ENCODE assay signal across 8 cellular contexts in genomic region chr22:41576877-41577276, GRCh38. TPM values are rescaled to one million over a fixed set of nuclear protein-coding genes. Genes with fewer than 3 reads are reported as not detected.
DNase-seq lines count a peak whose midpoint lies in the region; ATAC-seq and TF ChIP-seq lines count a peak whose summit lies in the region.

No MANE protein-coding gene starts in this region.

- peaks cover 15% of the 10 kb centered on the region for H3K36me3 Mint-ChIP-seq in chondrocyte (ENCODE audit: low read depth)

- BruUV-seq in HCT116 (replicated peaks; lab: Mats Ljungman, UMichigan): TSS peak; percentile 53

- intact Hi-C loops in HCT116 (cut with micrococcal nuclease): no loop called here

- H3K4me1 Mint-ChIP-seq in chondrocyte (ENCODE audit: low read depth): no peaks in the 10 kb centered on the region

- no peaks in the 10 kb centered on the region for H3K9me3 ChIP-seq in HCT116 (ENCODE audit: control insufficient read depth in 1 of 2, insufficient read depth in 1 of 2, low read depth in 1 of 2, low read length in 2 of 2)

- no peaks in the 10 kb centered on the region for H3K9me2 ChIP-seq in HCT116 (ENCODE audit: insufficient read depth)

- 0 out of 4 replicates have a peak, but pooled peaks cover 2 to 11% of the 10 kb centered on the region in 2 experiments for H3K36me3 ChIP-seq in HCT116 (ENCODE audit: control insufficient read depth in 1 of 2, insufficient read depth in 2 of 2, low read length in 2 of 2)

- TF ChIP-seq CTCF in HCT116 (IDR thresholded peaks at IDR 0.05 in 2 of 3, conservative IDR thresholded peaks at IDR 0.05 in 1 of 3; ENCODE audit: borderline replicate concordance in 1 of 3, insufficient read depth in 1 of 3, low read depth in 2 of 3, low read length in 2 of 3) (peak; percentile 89 to 98 (median 90)), chondrocyte (IDR thresholded peaks at IDR 0.05) (peak; percentile 78)

- H3K27me3 Mint-ChIP-seq in chondrocyte (ENCODE audit: low read depth): no peaks in the 10 kb centered on the region

- H3K4me3 ChIP-seq in HCT116 (replicated peaks in 1 of 2; ENCODE audit: low read depth in 1 of 2, low read length in 2 of 2): no peak overlapping the region

- no peaks in the 10 kb centered on the region for H3K27me3 ChIP-seq in HCT116 (ENCODE audit: insufficient read depth, low read length)

- H3K27ac ChIP-seq in HCT116 (ENCODE audit: low read depth, low read length): no peak overlapping the region

- H3K9ac ChIP-seq in HCT116 (ENCODE audit: low read length): no peak overlapping the region

- no peaks in the 10 kb centered on the region for H3K4me1 ChIP-seq in HCT116 (ENCODE audit: control insufficient read depth in 1 of 2, insufficient read depth in 2 of 2, low read length in 2 of 2)

- no peak for TF ChIP-seq POLR2A in HCT116 (IDR thresholded peaks at IDR 0.05; ENCODE audit: borderline replicate concordance, extremely low read depth, insufficient read depth, insufficient read length)

- H3K79me2 ChIP-seq in HCT116 (ENCODE audit: insufficient read depth, low read length): no peaks in the 10 kb centered on the region

- H3K4me3 Mint-ChIP-seq in chondrocyte (ENCODE audit: unreplicated experiment): no peak overlapping the region

- no peak overlapping the region for H2AFZ ChIP-seq in HCT116 (ENCODE audit: low read depth, low read length, poor library complexity, severe bottlenecking)

- CTCF ChIA-PET in HCT116 (lab: Charles Lee): interaction anchor here (1.3 kb wide), 1 partner anchor 13 kb away, joined by 4 read pairs; the partner anchor contains the start of gene PMM1

- RAD21 ChIA-PET in HCT116 (lab: Charles Lee; ENCODE audit: low non-redundant PET in 1 of 2, low total read pairs in 2 of 2, uncharacterized antibody in 2 of 2, unreplicated experiment in 2 of 2): no interaction called here

- H4K20me1 ChIP-seq in HCT116 (ENCODE audit: insufficient read depth): no peaks in the 10 kb centered on the region

- POLR2A ChIA-PET in HCT116 (lab: Charles Lee): interaction anchor here (0.9 kb wide), 1 partner anchor 13 kb away, joined by 4 read pairs; the partner anchor contains the start of gene PMM1

- no peak overlapping the region for H3K4me2 ChIP-seq in HCT116 (ENCODE audit: low read length)

- peak; percentile 97 for ATAC-seq in HCT116
- no peak for ATAC-seq in GM18909 (IDR thresholded peaks at IDR 0.05; ENCODE audit: poor library complexity, unreplicated experiment)
- no peak for ATAC-seq in HG02981 (IDR thresholded peaks at IDR 0.05; ENCODE audit: unreplicated experiment)

- no peaks in the 10 kb centered on the region for H3K9me3 Mint-ChIP-seq in chondrocyte (ENCODE audit: low read depth)

- peak; percentile 82 for TF ChIP-seq RAD21 in HCT116 (IDR thresholded peaks at IDR 0.05; ENCODE audit: low read depth)

- DNase-seq in COR-L47 (lab: John Stamatoyannopoulos, UW): peak; percentile 28
- peak; percentile 35 for DNase-seq in HCT116 (ENCODE audit: low read depth, low spot score)
- peak; percentile 80 for DNase-seq in SK-N-DZ (ENCODE audit: low spot score)
- no peak for DNase-seq in chondrocyte (ENCODE audit: low spot score)
- DNase-seq in lung microvascular endothelial cell (ENCODE audit: low read depth in 2 of 2): peak; percentile 60 to 69
- no peak for DNase-seq in NCI-H1436 treated with DMSO at 0.1 percent for 48 hours (lab: John Stamatoyannopoulos, UW)

- no peak overlapping the region for H3K27ac Mint-ChIP-seq in chondrocyte (ENCODE audit: unreplicated experiment)

TF ChIP-seq in HCT116, 20 proteins besides CTCF, POLR2A, EP300 and RAD21 (continues in another document):
- TF ChIP-seq POLR2AphosphoS5 (IDR thresholded peaks at IDR 0.05; ENCODE audit: low read depth, low read length) (no peak), EZH2phosphoT487 (IDR thresholded peaks at IDR 0.05; ENCODE audit: borderline replicate concordance) (no peak), JUND (IDR thresholded peaks at IDR 0.05) (no peak), TCF7L2 (IDR thresholded peaks at IDR 0.05; ENCODE audit: borderline replicate concordance, extremely low read depth, insufficient read depth, insufficient read length) (no peak), REST (IDR thresholded peaks at IDR 0.05; ENCODE audit: low read depth) (no peak), SRF (IDR thresholded peaks at IDR 0.05; ENCODE audit: low read depth) (no peak), CEBPB (IDR thresholded peaks at IDR 0.05; ENCODE audit: low read depth) (no peak), MAX (IDR thresholded peaks at IDR 0.05) (no peak), EGR1 (IDR thresholded peaks at IDR 0.05; ENCODE audit: low read depth) (no peak), ZNF274 (IDR thresholded peaks at IDR 0.05; ENCODE audit: low read depth, low read length) (no peak), CBX3 (IDR thresholded peaks at IDR 0.05; ENCODE audit: low read depth) (no peak), FOSL1 (IDR thresholded peaks at IDR 0.05; ENCODE audit: low read depth) (no peak), EZH2 (IDR thresholded peaks at IDR 0.05) (no peak), ATF3 (IDR thresholded peaks at IDR 0.05) (no peak), ZFX (IDR thresholded peaks at IDR 0.05) (no peak)

RNA-seq across cellular contexts. Expression of gene PMM1, which starts 12.8 kb away (rescaled TPM):
- total RNA-seq in HCT116 (2021; ENCODE audit: unreplicated experiment): 31.7 TPM
- 47.8 and 51.4 TPM in 2 replicates for polyA plus RNA-seq in HCT116 (2012)
- polyA plus RNA-seq in SK-N-DZ (2014; cell fraction: cytosol; rRNA removed): 13.8 and 15.9 TPM in 2 replicates
- 32.8 and 41.7 TPM in 2 replicates for polyA plus RNA-seq in SK-N-DZ (2014; cell fraction: nucleus; rRNA removed)
- 39.3 to 48.2 TPM (median 47.1 TPM) in 3 replicates for total RNA-seq in chondrocyte
- 2.2 and 2.6 TPM in 2 replicates for total RNA-seq in lung microvascular endothelial cell

RNA-seq across cellular contexts. Expression of gene CSDC2, which starts 16.1 kb away (rescaled TPM):
- total RNA-seq in HCT116 (2021; ENCODE audit: unreplicated experiment) (0.22 TPM), chondrocyte (12.7 to 21.7 TPM (median 20.9 TPM) in 3 replicates), lung microvascular endothelial cell (not detected in 2 replicates)
- polyA plus RNA-seq in HCT116 (2012): 0.15 and 0.17 TPM in 2 replicates
- polyA plus RNA-seq in SK-N-DZ (2014; cell fraction: cytosol; rRNA removed): 2.9 TPM in 2 replicates
- polyA plus RNA-seq in SK-N-DZ (2014; cell fraction: nucleus; rRNA removed): 2.4 and 3.1 TPM in 2 replicates

RNA-seq across cellular contexts. Expression of gene POLR3H, which starts 32.6 kb away (rescaled TPM):
- 62.1 TPM for total RNA-seq in HCT116 (2021; ENCODE audit: unreplicated experiment)
- 30.7 and 31.8 TPM in 2 replicates for polyA plus RNA-seq in HCT116 (2012)
- polyA plus RNA-seq in SK-N-DZ (2014; cell fraction: cytosol; rRNA removed): 30.7 and 33.7 TPM in 2 replicates
- 20.4 and 33.4 TPM in 2 replicates for polyA plus RNA-seq in SK-N-DZ (2014; cell fraction: nucleus; rRNA removed)
- total RNA-seq in chondrocyte: 39.6 to 57.3 TPM (median 41.5 TPM) in 3 replicates
- total RNA-seq in lung microvascular endothelial cell: 9.3 and 9.6 TPM in 2 replicates

RNA-seq across cellular contexts. Expression of gene DESI1, which starts 44.0 kb away (rescaled TPM):
- total RNA-seq in HCT116 (2021; ENCODE audit: unreplicated experiment): 40.8 TPM
- polyA plus RNA-seq in HCT116 (2012): 13.1 and 19.5 TPM in 2 replicates
- polyA plus RNA-seq in SK-N-DZ (2014; cell fraction: cytosol; rRNA removed): 19.1 and 22.3 TPM in 2 replicates
- polyA plus RNA-seq in SK-N-DZ (2014; cell fraction: nucleus; rRNA removed): 28.5 and 38.3 TPM in 2 replicates
- 29.5 to 33.9 TPM (median 29.8 TPM) in 3 replicates for total RNA-seq in chondrocyte
- total RNA-seq in lung microvascular endothelial cell: 11.6 and 15.3 TPM in 2 replicates

RNA-seq across cellular contexts. Expression of gene XRCC6, which starts 44.2 kb away (rescaled TPM):
- total RNA-seq in HCT116 (2021; ENCODE audit: unreplicated experiment): 588 TPM
- 439 and 562 TPM in 2 replicates for polyA plus RNA-seq in HCT116 (2012)
- polyA plus RNA-seq in SK-N-DZ (2014; cell fraction: cytosol; rRNA removed): 760 and 776 TPM in 2 replicates
- polyA plus RNA-seq in SK-N-DZ (2014; cell fraction: nucleus; rRNA removed): 278 and 382 TPM in 2 replicates
- total RNA-seq in chondrocyte: 156 to 210 TPM (median 161 TPM) in 3 replicates
- total RNA-seq in lung microvascular endothelial cell: 215 and 281 TPM in 2 replicates

Comparison
In these comparisons a context has a peak if more than half of its experiments do, and no peak if none do; other contexts are left out.
1. DNase-seq: peak in COR-L47 (single experiment), HCT116 (single experiment), SK-N-DZ (single experiment) and lung microvascular endothelial cell (2 of 2); none in chondrocyte (single experiment) and NCI-H1436 treated with DMSO at 0.1 percent for 48 hours (single experiment).
2. RNA of gene CSDC2, which starts 16.1 kb away (total RNA-seq): 12.7 to 21.7 TPM in chondrocyte; 0.22 TPM in HCT116 (single experiment) and not detected in lung microvascular endothelial cell; every median in the first group is over 10 times any median in the second.